Comparison of ENCODE assay signal across 17 cellular contexts in genomic region chr4:12445711-12446110, GRCh38.
DNase-seq lines count a peak whose midpoint lies in the region; ATAC-seq, FAIRE-seq and TF ChIP-seq lines count a peak whose summit lies in the region.
"Had no signal": no experiment of that assay in that cellular context is flagged by ENCODE, and none has a peak within 500 bp of the region (broad histone marks: within the 10 kb centered on the region; RNA-seq: fewer than 3 reads in every experiment).

No MANE protein-coding gene starts in this region.

- H3K9ac ChIP-seq in mammary epithelial cell (ENCODE audit: insufficient read depth, low read length) (no peak overlapping the region), endothelial cell of umbilical vein (replicated peaks; ENCODE audit: extremely low read depth, insufficient read depth, low read length) (no peak overlapping the region), mesenchymal stem cell (ENCODE audit: low read length) (no peak overlapping the region), trophoblast cell (ENCODE audit: low read length) (no peak overlapping the region)
- H3K9ac ChIP-seq: BLaER1 had no signal

- no peak overlapping the region for H3K27ac Mint-ChIP-seq in MCF 10A (ENCODE audit: low read depth, unreplicated experiment)
- H3K27ac Mint-ChIP-seq: CD8-positive, alpha-beta memory T cell had no signal

- H3K4me3 Mint-ChIP-seq in MCF 10A (ENCODE audit: unreplicated experiment) = no peak overlapping the region
- H3K4me3 Mint-ChIP-seq: CD8-positive, alpha-beta memory T cell had no signal

- H3K4me2 ChIP-seq in mammary epithelial cell (ENCODE audit: insufficient read depth, low read depth, low read length) (no peak overlapping the region), endothelial cell of umbilical vein (ENCODE audit: insufficient read depth, low read length) (no peak overlapping the region), mesenchymal stem cell (ENCODE audit: low read length, poor library complexity, severe bottlenecking) (no peak overlapping the region), trophoblast cell (ENCODE audit: low read length) (peak overlapping the region; percentile 11)
- H3K4me2 ChIP-seq: BLaER1 had no signal

- ATAC-seq in HG03045 (IDR thresholded peaks at IDR 0.05; ENCODE audit: unreplicated experiment) = no peak
- no peak for ATAC-seq in SK-N-SH treated with all-trans-retinoic acid at 6 μM for 48 hours
- ATAC-seq: HCT116 had no signal

- H3K23ac ChIP-seq in mesenchymal stem cell (ENCODE audit: low read length in 2 of 2) = no peak overlapping the region
- no peak overlapping the region for H3K23ac ChIP-seq in trophoblast cell (ENCODE audit: low read length)

- no peak overlapping the region for H3K14ac ChIP-seq in mesenchymal stem cell (ENCODE audit: low read length in 2 of 2)
- H3K14ac ChIP-seq in trophoblast cell (ENCODE audit: low read length) = no peak overlapping the region

- in situ Hi-C loops in mammary epithelial cell (cut with MboI; ENCODE audit: low sequenced_read_pairs in 2 of 2) = no loop called here

- BruUV-seq in mammary epithelial cell (replicated peaks; lab: Mats Ljungman, UMichigan) (no TSS peak), MCF 10A (replicated peaks; lab: Mats Ljungman, UMichigan) (no TSS peak), endothelial cell of umbilical vein (replicated peaks; lab: Mats Ljungman, UMichigan) (no TSS peak)

- no peak for TF ChIP-seq POLR2A in endothelial cell of umbilical vein (IDR thresholded peaks at IDR 0.05; ENCODE audit: low read depth, low read length)

- intact Hi-C loops in mammary epithelial cell (cut with micrococcal nuclease) (no loop called here), MCF 10A (cut with micrococcal nuclease) (no loop called here), endothelial cell of umbilical vein (cut with micrococcal nuclease) (no loop called here)

- H3K79me1 ChIP-seq in mesenchymal stem cell (replicated peaks; ENCODE audit: low read length, poor library complexity, severe bottlenecking) (no peaks in the 10 kb centered on the region), trophoblast cell (ENCODE audit: low read length) (no peaks in the 10 kb centered on the region)

- no peaks in the 10 kb centered on the region for H3K27me3 Mint-ChIP-seq in MCF 10A (ENCODE audit: insufficient read depth, unreplicated experiment)
- H3K27me3 Mint-ChIP-seq: CD8-positive, alpha-beta memory T cell had no signal

- no peak for DNase-seq in mammary epithelial cell
- no peak for DNase-seq in MCF 10A (ENCODE audit: unreplicated experiment)
- DNase-seq in endothelial cell of umbilical vein (ENCODE audit: low read depth, low spot score) = peak; percentile 39
- DNase-seq in mesenchymal stem cell = peak; percentile 34
- no peak for DNase-seq in trophoblast cell
- DNase-seq in NCI-H1417 treated with DMSO at 0.1 percent for 48 hours (lab: John Stamatoyannopoulos, UW) = no peak
- DNase-seq: AML-193; Caco-2; CD8-positive, alpha-beta memory T cell; DND-41; GDM1 had no signal

- no peaks in the 10 kb centered on the region for H4K20me1 ChIP-seq in mammary epithelial cell (ENCODE audit: insufficient read depth, low read length)
- H4K20me1 ChIP-seq in endothelial cell of umbilical vein (replicated peaks; ENCODE audit: control insufficient read depth, extremely low read depth, insufficient read depth, low read length) = no peaks in the 10 kb centered on the region
- H4K20me1 ChIP-seq: BLaER1 had no signal

- H3K36me3 Mint-ChIP-seq in MCF 10A (ENCODE audit: insufficient read depth, unreplicated experiment) = peaks cover 7% of the 10 kb centered on the region
- H3K36me3 Mint-ChIP-seq: CD8-positive, alpha-beta memory T cell had no signal

- H3K36me3 ChIP-seq in mammary epithelial cell (ENCODE audit: insufficient read depth, low read length) (no peaks in the 10 kb centered on the region), endothelial cell of umbilical vein (ENCODE audit: control insufficient read depth in 2 of 2, extremely low read depth in 1 of 2, insufficient read depth in 2 of 2, low read length in 2 of 2) (no peaks in the 10 kb centered on the region), mesenchymal stem cell (ENCODE audit: control insufficient read depth in 1 of 2, insufficient read depth in 2 of 2, low read depth in 1 of 2, low read length in 2 of 2) (no peaks in the 10 kb centered on the region), trophoblast cell (ENCODE audit: control insufficient read depth in 1 of 2, insufficient read depth in 2 of 2, low read length in 2 of 2) (no peaks in the 10 kb centered on the region)
- H3K36me3 ChIP-seq: BLaER1 had no signal

- H2BK15ac ChIP-seq in mesenchymal stem cell (ENCODE audit: low read depth, poor library complexity, severe bottlenecking) = no peak overlapping the region

- H2BK120ac ChIP-seq in mesenchymal stem cell (ENCODE audit: low read depth, low read length) (no peak overlapping the region), trophoblast cell (ENCODE audit: insufficient read depth, low read length, poor library complexity) (no peak overlapping the region)

- no peaks in the 10 kb centered on the region for H3K4me1 Mint-ChIP-seq in MCF 10A (ENCODE audit: insufficient read depth, unreplicated experiment)
- H3K4me1 Mint-ChIP-seq: CD8-positive, alpha-beta memory T cell had no signal

- dilution Hi-C loops in mammary epithelial cell (cut with HindIII; ENCODE audit: low sequenced_read_pairs) = no loop called here
- dilution Hi-C loops in endothelial cell of umbilical vein (cut with MboI; ENCODE audit: extremely low pct_ligation_motif_present, low sequenced_read_pairs) = no loop called here

- H3K9me1 ChIP-seq in endothelial cell of umbilical vein (replicated peaks; ENCODE audit: control insufficient read depth, extremely low read depth, insufficient read depth, low read length) = no peaks in the 10 kb centered on the region

- no peak overlapping the region for H2BK5ac ChIP-seq in mesenchymal stem cell (ENCODE audit: low read depth, low read length, poor library complexity, severe bottlenecking)
- H2BK5ac ChIP-seq in trophoblast cell (ENCODE audit: low read depth, low read length, poor library complexity) = no peak overlapping the region

- no peak overlapping the region for H3K27ac ChIP-seq in mammary epithelial cell (ENCODE audit: insufficient read depth, low read depth, low read length)
- H3K27ac ChIP-seq in endothelial cell of umbilical vein (ENCODE audit: insufficient read depth, low read depth, low read length) = no peak overlapping the region
- H3K27ac ChIP-seq in mesenchymal stem cell (ENCODE audit: low read length, poor library complexity, severe bottlenecking) = no peak overlapping the region
- peak overlapping the region; percentile 37 for H3K27ac ChIP-seq in trophoblast cell (ENCODE audit: low read depth, low read length)
- H3K27ac ChIP-seq: 22Rv1, BLaER1 had no signal

- H3K79me2 ChIP-seq in mammary epithelial cell (ENCODE audit: insufficient read depth, low read length) (no peaks in the 10 kb centered on the region), endothelial cell of umbilical vein (ENCODE audit: control insufficient read depth, insufficient read depth, low read length) (no peaks in the 10 kb centered on the region), trophoblast cell (ENCODE audit: control insufficient read depth, insufficient read depth, low read length, poor library complexity) (no peaks in the 10 kb centered on the region)

- FAIRE-seq in endothelial cell of umbilical vein (lab: Jason Lieb, UNC) = no peak
- FAIRE-seq: H54 had no signal

- no peaks in the 10 kb centered on the region for H3K4me1 ChIP-seq in mammary epithelial cell (ENCODE audit: insufficient read depth, low read length)
- H3K4me1 ChIP-seq in endothelial cell of umbilical vein (ENCODE audit: control insufficient read depth, extremely low read depth, insufficient read depth, low read length) = no peaks in the 10 kb centered on the region
- no peaks in the 10 kb centered on the region for H3K4me1 ChIP-seq in mesenchymal stem cell (ENCODE audit: control insufficient read depth, insufficient read depth, low read depth, low read length)
- H3K4me1 ChIP-seq in trophoblast cell (ENCODE audit: control insufficient read depth in 1 of 2, insufficient read depth in 2 of 2, low read length in 2 of 2) = peaks cover 0 to 3% of the 10 kb centered on the region in 2 experiments
- H3K4me1 ChIP-seq: BLaER1, Caco-2 had no signal

- H4K91ac ChIP-seq in mesenchymal stem cell (ENCODE audit: low read length) (no peak overlapping the region), trophoblast cell (ENCODE audit: low read depth, low read length) (no peak overlapping the region)

- H4K8ac ChIP-seq in mesenchymal stem cell (ENCODE audit: low read length) (no peak overlapping the region), trophoblast cell (ENCODE audit: low read depth, low read length) (no peak overlapping the region)

- H3K4ac ChIP-seq in mesenchymal stem cell (ENCODE audit: low read depth in 1 of 2, low read length in 2 of 2) = no peak overlapping the region
- no peak overlapping the region for H3K4ac ChIP-seq in trophoblast cell (ENCODE audit: low read depth, low read length)

- H3K9me3 Mint-ChIP-seq in MCF 10A (ENCODE audit: unreplicated experiment) = peaks cover 7% of the 10 kb centered on the region

- no peaks in the 10 kb centered on the region for H3K9me3 ChIP-seq in mammary epithelial cell (replicated peaks; ENCODE audit: insufficient read depth, low read length)
- H3K9me3 ChIP-seq in endothelial cell of umbilical vein (replicated peaks; ENCODE audit: control insufficient read depth, insufficient read depth, low read length) = no peaks in the 10 kb centered on the region
- H3K9me3 ChIP-seq in mesenchymal stem cell (ENCODE audit: control insufficient read depth, low read length) = peaks cover 15% of the 10 kb centered on the region
- H3K9me3 ChIP-seq in trophoblast cell (ENCODE audit: insufficient read depth, low read depth, low read length) = no peaks in the 10 kb centered on the region
- H3K9me3 ChIP-seq: BLaER1, Caco-2 had no signal

- CTCF ChIA-PET in mammary epithelial cell (lab: Charles Lee; ENCODE audit: low non-redundant PET) = no interaction called here
- CTCF ChIA-PET in MCF 10A (lab: Yijun Ruan, JAX) = no interaction called here
- CTCF ChIA-PET in endothelial cell of umbilical vein (lab: Charles Lee) = no interaction called here

- H2AFZ ChIP-seq in mammary epithelial cell (ENCODE audit: low read depth, low read length) (peak overlapping the region; percentile 8), endothelial cell of umbilical vein (ENCODE audit: low read depth, low read length) (no peak overlapping the region), mesenchymal stem cell (ENCODE audit: low read depth, low read length) (no peak overlapping the region), trophoblast cell (ENCODE audit: insufficient read depth, low read length, poor library complexity) (no peak overlapping the region)

- H2BK12ac ChIP-seq in mesenchymal stem cell (ENCODE audit: low read length in 2 of 2) = no peak overlapping the region
- H2BK12ac ChIP-seq in trophoblast cell (ENCODE audit: low read length) = no peak overlapping the region

- H4K12ac ChIP-seq in trophoblast cell (ENCODE audit: low read depth, low read length) = no peak overlapping the region

- no peak for TF ChIP-seq CTCF in mammary epithelial cell (conservative IDR thresholded peaks at IDR 0.05 in 1 of 2, IDR thresholded peaks at IDR 0.05 in 1 of 2; ENCODE audit: extremely low read depth in 1 of 2, insufficient read depth in 1 of 2, low read depth in 1 of 2, low read length in 2 of 2)
- TF ChIP-seq CTCF in MCF 10A (IDR thresholded peaks at IDR 0.05; ENCODE audit: unreplicated experiment) = no peak
- TF ChIP-seq CTCF in endothelial cell of umbilical vein (IDR thresholded peaks at IDR 0.05; ENCODE audit: extremely low read depth in 1 of 2, insufficient read depth in 1 of 2, low read depth in 1 of 2, low read length in 2 of 2) = no peak

- H2AK5ac ChIP-seq in mesenchymal stem cell (ENCODE audit: low read length, severe bottlenecking) (no peak overlapping the region), trophoblast cell (ENCODE audit: low read length) (no peak overlapping the region)

- POLR2A ChIA-PET in MCF 10A (lab: Yijun Ruan, JAX) (no interaction called here), endothelial cell of umbilical vein (lab: Charles Lee) (no interaction called here)

- H3K18ac ChIP-seq in mesenchymal stem cell (ENCODE audit: low read depth in 1 of 2, low read length in 2 of 2) (no peak overlapping the region), trophoblast cell (ENCODE audit: low read length) (no peak overlapping the region)

- H3K4me3 ChIP-seq in mammary epithelial cell (replicated peaks in 1 of 3; ENCODE audit: insufficient read depth in 1 of 3, low read depth in 2 of 3, low read length in 3 of 3) = no peak overlapping the region
- H3K4me3 ChIP-seq in endothelial cell of umbilical vein (replicated peaks in 1 of 3; ENCODE audit: insufficient read depth in 1 of 3, low read depth in 1 of 3, low read length in 3 of 3) = no peak overlapping the region
- no peak overlapping the region for H3K4me3 ChIP-seq in mesenchymal stem cell (ENCODE audit: insufficient read depth in 1 of 2, low read depth in 1 of 2, low read length in 2 of 2)
- no peak overlapping the region for H3K4me3 ChIP-seq in trophoblast cell (ENCODE audit: low read depth, low read length)
- H3K4me3 ChIP-seq: BLaER1 had no signal

- 22% methylated on average over 3 of the region's 3 CpGs for WGBS in mammary epithelial cell (ENCODE audit: low coverage, missing lambda C conversion rate)
- 46% methylated on average over 2 of the region's 3 CpGs for WGBS in mesenchymal stem cell
- WGBS in trophoblast cell (ENCODE audit: extremely low coverage, insufficient coverage, insufficient read length) = no CpG with 5 or more reads among the region's 3 CpGs

- H3K27me3 ChIP-seq in mammary epithelial cell (ENCODE audit: insufficient read depth, low read length) (no peaks in the 10 kb centered on the region), endothelial cell of umbilical vein (ENCODE audit: control insufficient read depth in 2 of 2, insufficient read depth in 2 of 2, low read length in 2 of 2) (peaks cover 0 to 2% of the 10 kb centered on the region in 2 experiments), mesenchymal stem cell (ENCODE audit: control insufficient read depth in 1 of 2, insufficient read depth in 1 of 2, low read length in 2 of 2) (no peaks in the 10 kb centered on the region), trophoblast cell (ENCODE audit: insufficient read depth, low read length) (no peaks in the 10 kb centered on the region)
- H3K27me3 ChIP-seq: BLaER1 had no signal

Comparison
In these comparisons a context has a peak if more than half of its experiments do, and no peak if none do; other contexts are left out.
1. DNase-seq: peak in endothelial cell of umbilical vein (single experiment) and mesenchymal stem cell (single experiment); none in mammary epithelial cell (single experiment), MCF 10A (single experiment), trophoblast cell (0 of 2) and NCI-H1417 treated with DMSO at 0.1 percent for 48 hours (single experiment).